16 cellular contexts compared by ENCODE assay signal in genomic region chr22:24418786-24419479, GRCh38. TPM values are rescaled to one million over a fixed set of nuclear protein-coding genes. Genes with fewer than 3 reads are reported as not detected.
A peak's percentile ranks its signal among the peaks of the same experiment; 100 is the strongest.
DNase-seq lines count a peak whose midpoint lies in the region; ATAC-seq, FAIRE-seq and TF ChIP-seq lines count a peak whose summit lies in the region.
"Had no signal": no experiment of that assay in that cellular context is flagged by ENCODE, and none has a peak within 500 bp of the region (broad histone marks: within the 10 kb centered on the region; RNA-seq: fewer than 3 reads in every experiment).

No MANE protein-coding gene starts in this region.

- H3K79me1 ChIP-seq in H1 (ENCODE audit: low read depth, low read length), result no peaks in the 10 kb centered on the region

- H3K4me1 Mint-ChIP-seq in activated T-cell treated with anti-CD3 and anti-CD28 coated beads, Interleukin-2, amount 50 U/mL, for 4 hours (ENCODE audit: low read depth), result no peaks in the 10 kb centered on the region

- no peak overlapping the region for H2BK12ac ChIP-seq in H1 (ENCODE audit: low read depth, low read length)

- no peak overlapping the region for H3K56ac ChIP-seq in H1 (replicated peaks; ENCODE audit: insufficient read length, low read depth, low read length)

- no peak overlapping the region for H2AFZ ChIP-seq in H1 (ENCODE audit: low read length)

- H4K5ac ChIP-seq in H1 (ENCODE audit: insufficient read length, low read depth, low read length), result no peak overlapping the region

- POLR2A ChIA-PET in H1 (lab: Charles Lee; ENCODE audit: partially characterized antibody), result interaction anchor here (0.6 kb wide), 3 partner anchors 13 to 584 kb away, joined by 3 read pairs; no protein-coding TSS in a partner anchor

- no peak for TF ChIP-seq RAD21 in H1 (IDR thresholded peaks at IDR 0.05 in 1 of 2, conservative IDR thresholded peaks at IDR 0.05 in 1 of 2; ENCODE audit: low read depth in 2 of 2, low read length in 2 of 2)

- H3K27me3 ChIP-seq in right atrium auricular region (no peaks in the 10 kb centered on the region), H1 (replicated peaks in 1 of 4; ENCODE audit: control insufficient read depth in 3 of 4, extremely low read depth in 1 of 4, insufficient read depth in 3 of 4, low read length in 3 of 4) (peaks cover 0 to under 1% (median 0%) of the 10 kb centered on the region in 4 experiments; a peak in 2 of 7 replicates)
- H3K27me3 ChIP-seq: SJSA1 had no signal

- H4K91ac ChIP-seq in H1 (replicated peaks; ENCODE audit: insufficient read length, low read length), result peak overlapping the region; percentile 47

- TF ChIP-seq EP300 in H1 (IDR thresholded peaks at IDR 0.05; ENCODE audit: borderline replicate concordance in 1 of 2, low read depth in 2 of 2, low read length in 2 of 2), result no peak

- no peak overlapping the region; the same call in 1 of the 2 replicates for H2BK5ac ChIP-seq in H1 (ENCODE audit: low read depth, low read length)

- H2AK5ac ChIP-seq in H1 (ENCODE audit: low read depth, low read length), result no peak overlapping the region; the same call in 1 of the 2 replicates

- intact Hi-C loops in left ventricle myocardium superior (cut with micrococcal nuclease), result no loop called here

- peak overlapping the region; percentile 41 for H3K4ac ChIP-seq in H1 (replicated peaks; ENCODE audit: insufficient read length, low read depth, low read length)

- H3K9me3 Mint-ChIP-seq in activated T-cell treated with anti-CD3 and anti-CD28 coated beads, Interleukin-2, amount 50 U/mL, for 4 hours, result no peaks in the 10 kb centered on the region
- H3K9me3 Mint-ChIP-seq: activated CD4-positive, alpha-beta memory T cell treated with anti-CD3 and anti-CD28 coated beads for 36 hours; mesothelial cell of epicardium had no signal

- ATAC-seq in left ventricle myocardium superior, result no peak
- ATAC-seq in HG03135 (IDR thresholded peaks at IDR 0.05; ENCODE audit: unreplicated experiment), result no peak
- no peak for ATAC-seq in GM18870 (IDR thresholded peaks at IDR 0.05; ENCODE audit: unreplicated experiment)
- no peak for ATAC-seq in activated T-cell treated with anti-CD3 and anti-CD28 coated beads, Interleukin-2, amount 50 U/mL, for 4 hours
- ATAC-seq: sciatic nerve had no signal

- H2BK120ac ChIP-seq in H1 (replicated peaks; ENCODE audit: low read depth, low read length), result no peak overlapping the region

- TF ChIP-seq CTCF in right atrium auricular region (IDR thresholded peaks at IDR 0.05) (no peak), H1 (IDR thresholded peaks at IDR 0.05; ENCODE audit: control extremely low read depth in 1 of 3, insufficient read depth in 1 of 3, low read depth in 1 of 3, low read length in 3 of 3) (no peak)

- H2BK15ac ChIP-seq in H1 (ENCODE audit: low read length), result peak overlapping the region; percentile 81

- no peak overlapping the region for H3K9ac ChIP-seq in H1 (replicated peaks in 1 of 4; ENCODE audit: extremely low read depth in 1 of 4, low read depth in 3 of 4, low read length in 3 of 4)

- TF ChIP-seq POLR2A in H1 (IDR thresholded peaks at IDR 0.05; ENCODE audit: control extremely low read depth in 1 of 2, low read depth in 2 of 2, low read length in 2 of 2), result no peak

- no peak overlapping the region for H3K18ac ChIP-seq in H1 (ENCODE audit: extremely low read depth, low read length)

- peak overlapping the region; percentile 13; the same call in 1 of the 2 replicates for H2BK20ac ChIP-seq in H1 (ENCODE audit: low read length)

- no peaks in the 10 kb centered on the region for H3K27me3 Mint-ChIP-seq in activated T-cell treated with anti-CD3 and anti-CD28 coated beads, Interleukin-2, amount 50 U/mL, for 4 hours (ENCODE audit: low read depth)

- no peak overlapping the region for H3K14ac ChIP-seq in H1 (ENCODE audit: insufficient read length)

- no peak overlapping the region for H4K8ac ChIP-seq in H1 (ENCODE audit: extremely low read depth, insufficient read depth, low read length)

- H3K23ac ChIP-seq in H1 (ENCODE audit: insufficient read length), result no peak overlapping the region

- H3K36me3 ChIP-seq in right atrium auricular region (peaks cover 30% of the 10 kb centered on the region), H1 (ENCODE audit: control insufficient read depth in 2 of 4, insufficient read depth in 4 of 4, low read length in 3 of 4) (peaks cover 6 to 12% (median 10%) of the 10 kb centered on the region in 4 experiments; a peak in 7 of 8 replicates)

- H3K79me2 ChIP-seq in H1 (ENCODE audit: control insufficient read depth in 1 of 2, insufficient read depth in 2 of 2, low read length in 2 of 2), result no peaks in the 10 kb centered on the region

- H3K23me2 ChIP-seq in H1 (ENCODE audit: low read depth, low read length), result no peaks in the 10 kb centered on the region; the same call in 1 of the 2 replicates

- H3K4me2 ChIP-seq in H1 (ENCODE audit: insufficient read depth in 1 of 2, low read depth in 2 of 2, low read length in 2 of 2), result no peak overlapping the region

- DNase-seq in left ventricle myocardium superior (peak; percentile 27), right atrium auricular region (ENCODE audit: low spot score) (no peak), NCI-H510A (lab: John Stamatoyannopoulos, UW) (peak; percentile 58), H1 (ENCODE audit: low read depth in 1 of 2, low spot score in 2 of 2) (no peak), GF-D8 (lab: John Stamatoyannopoulos, UW) (no peak)
- no peak for DNase-seq in activated T-cell treated with anti-CD3 and anti-CD28 coated beads, Interleukin-2, amount 50 U/mL, for 4 hours
- DNase-seq: activated CD4-positive, alpha-beta memory T cell treated with anti-CD3 and anti-CD28 coated beads for 36 hours; stimulated activated CD4-positive, alpha-beta T cell treated with anti-CD3 and anti-CD28 coated beads, Interleukin-1b, Interleukin-23, amount 100 ng/mL, for 48 hours; substantia nigra had no signal

- H3K36me3 Mint-ChIP-seq in activated T-cell treated with anti-CD3 and anti-CD28 coated beads, Interleukin-2, amount 50 U/mL, for 4 hours (ENCODE audit: insufficient read depth), result peaks cover 2% of the 10 kb centered on the region

- H3K4me3 ChIP-seq in right atrium auricular region (no peak overlapping the region), H1 (ENCODE audit: extremely low read depth in 1 of 4, insufficient read depth in 2 of 4, low read depth in 3 of 4, low read length in 4 of 4) (no peak overlapping the region)
- H3K4me3 ChIP-seq: coronary artery, SJSA1 had no signal

- no peaks in the 10 kb centered on the region for H4K20me1 ChIP-seq in H1 (replicated peaks in 1 of 2; ENCODE audit: control insufficient read depth in 1 of 2, insufficient read depth in 2 of 2, low read length in 2 of 2)

- CTCF ChIA-PET in H1 (lab: Charles Lee; ENCODE audit: partially characterized antibody), result interaction anchor here (0.6 to 10.6 kb wide), 10 partner anchors 8 to 110 kb away, joined by 3 to 201 read pairs (median 8); partner anchors contain the start of genes ADORA2A and UPB1

- 80% methylated on average over 16 of the region's 16 CpGs; no CpG with 5 or more reads in 1 of the 2 experiments for WGBS in H1 (ENCODE audit: extremely low coverage in 1 of 2, insufficient coverage in 1 of 2, insufficient read length in 1 of 2, insufficient replicate concordance in 2 of 2, low coverage in 1 of 2, low lambda C conversion rate in 2 of 2, missing lambda C conversion rate in 1 of 2), 2 experiments

- no peak for FAIRE-seq in H1 (lab: Jason Lieb, UNC)

- peak overlapping the region in 1 of 2 donors; percentile 52 for H3K27ac ChIP-seq in right atrium auricular region
- peak overlapping the region; percentile 43; the same call in 1 of the 2 replicates for H3K27ac ChIP-seq in H1 (ENCODE audit: low read depth, low read length)
- H3K27ac ChIP-seq: SJSA1 had no signal

- H3K9me3 ChIP-seq in right atrium auricular region (no peaks in the 10 kb centered on the region), H1 (ENCODE audit: insufficient read depth in 2 of 2, low read depth in 1 of 2, low read length in 1 of 2) (no peaks in the 10 kb centered on the region)
- H3K9me3 ChIP-seq: SJSA1 had no signal

- peaks cover 0 to 42% of the 10 kb centered on the region in 2 donors for H3K4me1 ChIP-seq in right atrium auricular region
- H3K4me1 ChIP-seq in H1 (replicated peaks in 1 of 4; ENCODE audit: control insufficient read depth in 3 of 4, insufficient read depth in 4 of 4, low read length in 3 of 4), result peaks cover 0 to 32% (median 15%) of the 10 kb centered on the region in 4 experiments; a peak in 6 of 7 replicates

- H3K4me3 Mint-ChIP-seq in activated T-cell treated with anti-CD3 and anti-CD28 coated beads, Interleukin-2, amount 50 U/mL, for 4 hours, result no peak overlapping the region
- H3K4me3 Mint-ChIP-seq: activated CD4-positive, alpha-beta memory T cell treated with anti-CD3 and anti-CD28 coated beads for 36 hours; mesothelial cell of epicardium had no signal

TF ChIP-seq in H1, 55 proteins besides CTCF, POLR2A, EP300 and RAD21:
- TF ChIP-seq CEBPB (IDR thresholded peaks at IDR 0.05; ENCODE audit: low read depth, low read length), result no peak
- TF ChIP-seq KDM4A (IDR thresholded peaks at IDR 0.05; ENCODE audit: low read depth, low read length, severe bottlenecking), result no peak
- TF ChIP-seq MAX (IDR thresholded peaks at IDR 0.05), result no peak
- TF ChIP-seq PHF8 (conservative IDR thresholded peaks at IDR 0.05; ENCODE audit: low read depth, low read length), result no peak
- TF ChIP-seq SIN3A (conservative IDR thresholded peaks at IDR 0.05 in 1 of 2, IDR thresholded peaks at IDR 0.05 in 1 of 2; ENCODE audit: low read depth in 1 of 2, low read length in 2 of 2), result no peak
- no peak for TF ChIP-seq RNF2 (IDR thresholded peaks at IDR 0.05; ENCODE audit: borderline replicate concordance, low read depth, low read length, missing control alignments, poor library complexity, severe bottlenecking)
- no peak for TF ChIP-seq ASH2L (IDR thresholded peaks at IDR 0.05; ENCODE audit: low read length)

RNA-seq across cellular contexts. Expression of gene ADORA2A, which starts 8.5 kb away (rescaled TPM):
- total RNA-seq in left ventricle myocardium superior (4.1 TPM), right atrium auricular region (1 to 10 TPM; 5.9 to 7.1 TPM)
- total RNA-seq in H1 (2021; fragmentation: NEBNext Ultra II Directional; extraction: Animal tissue kit (Norgen Biotek cat#: 25700)), result 7.1 and 7.2 TPM in 2 replicates
- polyA plus RNA-seq in H1 (2011; rRNA removed), result 20.3 and 22.1 TPM in 2 replicates
- polyA plus RNA-seq in H1 (2011; cell fraction: cytosol; rRNA removed), result 12.9 TPM
- polyA plus RNA-seq in H1 (2011; cell fraction: nucleus; rRNA removed), result 23.1 TPM
- 6.9 to 12.0 TPM (median 8.8 TPM) in 4 replicates for polyA plus RNA-seq in H1 (2012, experiment 1 of 2)
- 6.4 TPM for polyA plus RNA-seq in H1 (2012, experiment 2 of 2)
- polyA plus RNA-seq in H1 (2013, experiment 1 of 2), result 5.4 TPM
- 5.4 TPM for polyA plus RNA-seq in H1 (2013, experiment 2 of 2)
- 14.0 and 14.6 TPM in 2 replicates for polyA minus RNA-seq in H1 (2011; rRNA and poly(A)+ RNA removed)
- polyA minus RNA-seq in H1 (2011; cell fraction: cytosol; rRNA and poly(A)+ RNA removed), result 10.5 TPM
- 11.1 TPM for polyA minus RNA-seq in H1 (2011; cell fraction: nucleus; rRNA and poly(A)+ RNA removed)
- total RNA-seq in activated T-cell treated with anti-CD3 and anti-CD28 coated beads, Interleukin-2, amount 50 U/mL, for 4 hours, result 10 to 100 TPM; 44.6 to 57.1 (median 51.1) TPM
- total RNA-seq: epithelial cell of proximal tubule had no signal

Comparison
In these comparisons a context has a peak if more than half of its experiments do, and no peak if none do; other contexts are left out.
1. DNase-seq: peak in left ventricle myocardium superior (single experiment) and NCI-H510A (single experiment); none in right atrium auricular region (single experiment), H1 (0 of 2), GF-D8 (single experiment) and activated T-cell treated with anti-CD3 and anti-CD28 coated beads, Interleukin-2, amount 50 U/mL, for 4 hours (single experiment).